Comparison of ENCODE assay signal across 23 cellular contexts in the genomic region with DNA sequence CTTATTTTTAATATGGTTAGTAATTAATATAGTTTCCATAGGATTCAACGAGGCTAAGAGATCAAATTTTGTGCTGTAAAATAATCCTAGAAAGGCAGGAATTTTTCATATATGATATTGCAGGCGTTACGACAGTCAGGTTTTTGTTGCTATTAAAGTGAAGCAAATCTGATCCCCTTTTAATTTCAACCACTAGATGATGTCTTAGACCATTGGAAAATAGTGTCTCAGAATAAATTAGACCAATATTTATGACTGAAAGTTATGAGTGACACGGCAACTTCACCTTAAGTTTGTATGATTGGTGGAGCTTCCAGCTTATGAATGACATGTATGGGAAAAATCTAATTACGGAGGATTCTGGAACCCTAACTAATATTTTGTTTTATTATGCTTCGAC. TPM values are rescaled to one million over a fixed set of nuclear protein-coding genes. Genes with fewer than 3 reads are reported as not detected.
A peak's percentile ranks its signal among the peaks of the same experiment; 100 is the strongest.
DNase-seq lines count a peak whose midpoint lies in the region; ATAC-seq, FAIRE-seq and TF ChIP-seq lines count a peak whose summit lies in the region.
"Had no signal": no experiment of that assay in that cellular context is flagged by ENCODE, and none has a peak within 500 bp of the region (broad histone marks: within the 10 kb centered on the region; RNA-seq: fewer than 3 reads in every experiment).

No MANE protein-coding gene starts in this region.

- H3K4me1 Mint-ChIP-seq in HFFc6 (ENCODE audit: low read depth): peaks cover 25% of the 10 kb centered on the region
- H3K4me1 Mint-ChIP-seq: CD4-positive, alpha-beta memory T cell had no signal

- no peak overlapping the region for H3K4me3 Mint-ChIP-seq in HFFc6
- H3K4me3 Mint-ChIP-seq: CD14-positive monocyte; CD4-positive, alpha-beta memory T cell; IgD-negative memory B cell had no signal

- no peaks in the 10 kb centered on the region for H3K9me3 Mint-ChIP-seq in HFFc6
- H3K9me3 Mint-ChIP-seq: CD14-positive monocyte, IgD-negative memory B cell had no signal

- H4K20me1 ChIP-seq in HepG2 (ENCODE audit: insufficient read depth, low read length): no peaks in the 10 kb centered on the region
- no peaks in the 10 kb centered on the region for H4K20me1 ChIP-seq in K562 (replicated peaks; ENCODE audit: control insufficient read depth, insufficient read depth, low read length)

- H3K4me3 ChIP-seq in liver (ENCODE audit: low read depth in 1 of 3, low read length in 3 of 3): no peak overlapping the region
- H3K4me3 ChIP-seq in HepG2 (replicated peaks in 1 of 3; ENCODE audit: insufficient read depth in 1 of 3, low read depth in 2 of 3, low read length in 3 of 3): no peak overlapping the region
- no peak overlapping the region for H3K4me3 ChIP-seq in K562
- H3K4me3 ChIP-seq in heart left ventricle: no peak overlapping the region
- H3K4me3 ChIP-seq: GM23248, HAP-1 had no signal

- FAIRE-seq in HepG2 (lab: Jason Lieb, UNC) (no peak), K562 (lab: Jason Lieb, UNC) (no peak)
- FAIRE-seq: GM19239, HTR-8/SVneo had no signal

- ATAC-seq in HepG2 (no peak), K562 (no peak), GM18861 (IDR thresholded peaks at IDR 0.05; ENCODE audit: unreplicated experiment) (no peak), heart left ventricle (no peak)

- intact Hi-C loops in HepG2 (cut with micrococcal nuclease; ENCODE audit: unreplicated experiment): no loop called here
- intact Hi-C loops in K562 (cut with micrococcal nuclease): loop anchor here (10.0 kb wide), 1 partner anchor 526 kb away; no protein-coding TSS in a partner anchor
- intact Hi-C loops in heart left ventricle (cut with DNase I): no loop called here

- no peaks in the 10 kb centered on the region; the same call in 1 of the 2 replicates for H3K36me3 Mint-ChIP-seq in HFFc6 (ENCODE audit: low read depth)
- H3K36me3 Mint-ChIP-seq: CD14-positive monocyte; CD4-positive, alpha-beta memory T cell; IgD-negative memory B cell had no signal

- TF ChIP-seq EP300 in HepG2 (IDR thresholded peaks at IDR 0.05; ENCODE audit: low read depth in 2 of 2, low read length in 2 of 2): no peak
- TF ChIP-seq EP300 in HepG2 (CRISPR knock-in tag; IDR thresholded peaks at IDR 0.05; ENCODE audit: borderline replicate concordance): no peak
- TF ChIP-seq EP300 in K562 (IDR thresholded peaks at IDR 0.05; ENCODE audit: low read length): no peak

- H3K36me3 ChIP-seq in liver (ENCODE audit: control insufficient read depth in 4 of 4, insufficient read depth in 3 of 4, low read depth in 1 of 4, low read length in 3 of 4) (no peaks in the 10 kb centered on the region), HepG2 (replicated peaks in 1 of 2; ENCODE audit: control insufficient read depth in 1 of 2, insufficient read depth in 2 of 2, low read length in 2 of 2) (no peaks in the 10 kb centered on the region), K562 (ENCODE audit: control insufficient read depth, insufficient read depth, low read length) (no peaks in the 10 kb centered on the region), heart left ventricle (no peaks in the 10 kb centered on the region)
- H3K36me3 ChIP-seq: HAP-1 had no signal

- 72% methylated on average over 6 of the region's 6 CpGs for WGBS in liver
- 10% methylated on average over 6 of the region's 6 CpGs for WGBS in HepG2 (ENCODE audit: low lambda C conversion rate)
- WGBS in K562 (ENCODE audit: insufficient coverage, low coverage, missing lambda C conversion rate): 38% methylated on average over 6 of the region's 6 CpGs
- 81 to 83% (median 81%) methylated on average over 6 of the region's 6 CpGs for WGBS in heart left ventricle, 4 donors

- H3K4me1 ChIP-seq in liver (ENCODE audit: control insufficient read depth in 4 of 4, insufficient read depth in 4 of 4, low read length in 3 of 4) (peaks cover 0 to 6% (median 3%) of the 10 kb centered on the region in 4 donors), HepG2 (ENCODE audit: insufficient read depth, low read length) (no peaks in the 10 kb centered on the region), K562 (replicated peaks in 1 of 2; ENCODE audit: control insufficient read depth in 2 of 2, insufficient read depth in 2 of 2, low read length in 2 of 2) (peaks cover 0 to 7% of the 10 kb centered on the region in 2 experiments; a peak in 2 of 5 replicates), heart left ventricle (no peaks in the 10 kb centered on the region)
- H3K4me1 ChIP-seq: HAP-1 had no signal

- no peak overlapping the region for H3K9ac ChIP-seq in liver (ENCODE audit: low read depth in 1 of 2, low read length in 2 of 2)
- H3K9ac ChIP-seq in HepG2 (ENCODE audit: insufficient read depth, low read depth, low read length): no peak overlapping the region
- no peak overlapping the region for H3K9ac ChIP-seq in K562 (ENCODE audit: insufficient read depth in 1 of 2, low read depth in 2 of 2, low read length in 2 of 2)
- H3K9ac ChIP-seq: GM23248, KMS-11 had no signal

- no peak for TF ChIP-seq POLR2A in HepG2 (IDR thresholded peaks at IDR 0.05; ENCODE audit: insufficient read depth in 1 of 2, low read depth in 2 of 2, low read length in 2 of 2)
- TF ChIP-seq POLR2A in K562 (conservative IDR thresholded peaks at IDR 0.05): no peak
- no peak for TF ChIP-seq POLR2A in heart left ventricle (IDR thresholded peaks at IDR 0.05)

- TF ChIP-seq CTCF in liver (IDR thresholded peaks at IDR 0.05; ENCODE audit: low read depth, low read length, missing input control) (peak; percentile 28), HepG2 (CRISPR knock-in tag; IDR thresholded peaks at IDR 0.05) (no peak), HFFc6 (IDR thresholded peaks at IDR 0.05) (peak; percentile 14; the same call in 1 of the 2 replicates), K562 (IDR thresholded peaks at IDR 0.05 in 2 of 3, conservative IDR thresholded peaks at IDR 0.05 in 1 of 3; ENCODE audit: insufficient read depth in 2 of 3, low read depth in 1 of 3, low read length in 3 of 3) (no peak), heart left ventricle (IDR thresholded peaks at IDR 0.05) (no peak)

- no peak overlapping the region for H2AFZ ChIP-seq in HepG2 (ENCODE audit: low read length)
- no peak overlapping the region for H2AFZ ChIP-seq in K562 (ENCODE audit: low read depth, low read length)
- H2AFZ ChIP-seq: GM23248 had no signal

- POLR2A ChIA-PET in HepG2 (lab: Yijun Ruan, JAX) (no interaction called here), K562 (lab: Yijun Ruan, JAX) (interaction anchor here (1.3 to 1.6 kb wide), 2 partner anchors 11 to 13 kb away, joined by 4 read pairs; no protein-coding TSS in a partner anchor)

- H3K4me2 ChIP-seq in HepG2 (ENCODE audit: low read depth, low read length): no peak overlapping the region
- no peak overlapping the region for H3K4me2 ChIP-seq in K562 (ENCODE audit: insufficient read depth, low read length)
- H3K4me2 ChIP-seq: KMS-11 had no signal

- peaks cover 5% of the 10 kb centered on the region for H3K27me3 Mint-ChIP-seq in HFFc6 (ENCODE audit: insufficient read depth)

- BruUV-seq in HepG2 (replicated peaks; lab: Mats Ljungman, UMichigan) (no TSS peak), K562 (replicated peaks; lab: Mats Ljungman, UMichigan) (no TSS peak)

- no peaks in the 10 kb centered on the region for H3K9me1 ChIP-seq in K562 (ENCODE audit: control insufficient read depth, insufficient read depth, low read length)

- H3K27me3 ChIP-seq in liver (ENCODE audit: control insufficient read depth in 4 of 4, insufficient read depth in 4 of 4, low read length in 3 of 4) (no peaks in the 10 kb centered on the region), HepG2 (ENCODE audit: control insufficient read depth in 1 of 2, insufficient read depth in 2 of 2, low read length in 2 of 2) (peaks cover 0 to 4% of the 10 kb centered on the region in 2 experiments; a peak in 2 of 5 replicates), K562 (ENCODE audit: control insufficient read depth in 2 of 2, insufficient read depth in 2 of 2, low read length in 2 of 2) (no peaks in the 10 kb centered on the region; a peak in 1 of 5 replicates), heart left ventricle (peaks cover 0 to 57% (median 7%) of the 10 kb centered on the region in 9 donors)

- H3K27ac Mint-ChIP-seq in HFFc6: no peak overlapping the region
- H3K27ac Mint-ChIP-seq: CD14-positive monocyte; CD4-positive, alpha-beta memory T cell; IgD-negative memory B cell had no signal

- CTCF ChIA-PET in HepG2 (lab: Yijun Ruan, JAX; ENCODE audit: low intra/inter-chr PET ratio, low total read pairs) (no interaction called here), K562 (lab: Yijun Ruan, JAX; ENCODE audit: low intra/inter-chr PET ratio) (no interaction called here)

- H3K9me3 ChIP-seq in liver (ENCODE audit: control insufficient read depth in 4 of 4, low read length in 3 of 4) (no peaks in the 10 kb centered on the region), HepG2 (ENCODE audit: low read length) (no peaks in the 10 kb centered on the region), K562 (replicated peaks; ENCODE audit: control insufficient read depth, insufficient read depth, low read depth, low read length) (no peaks in the 10 kb centered on the region), heart left ventricle (no peaks in the 10 kb centered on the region)
- H3K9me3 ChIP-seq: HAP-1 had no signal

- in situ Hi-C loops in HepG2 (cut with HindIII; ENCODE audit: extremely low pct_ligation_motif_present, low pct_unique_long_range_greater_than_20kb) (no loop called here), K562 (cut with MboI) (no loop called here)

- H3K79me2 ChIP-seq in HepG2 (ENCODE audit: insufficient read depth, low read length) (no peaks in the 10 kb centered on the region), K562 (ENCODE audit: control insufficient read depth, insufficient read depth, low read length) (no peaks in the 10 kb centered on the region)

- peak; percentile 12 to 66 for TF ChIP-seq RAD21 in liver (IDR thresholded peaks at IDR 0.05)
- no peak for TF ChIP-seq RAD21 in HepG2 (CRISPR knock-in tag; IDR thresholded peaks at IDR 0.05)
- TF ChIP-seq RAD21 in K562 (CRISPR knock-in tag; conservative IDR thresholded peaks at IDR 0.05 in 1 of 2, IDR thresholded peaks at IDR 0.05 in 1 of 2): no peak

- no peak for DNase-seq in HepG2 (ENCODE audit: low spot score)
- no peak for DNase-seq in HFFc6
- no peak for DNase-seq in K562 (ENCODE audit: extremely low read depth in 1 of 4, low spot score in 3 of 4)
- DNase-seq in heart left ventricle: no peak
- no peak for DNase-seq in NOMO-1 (lab: John Stamatoyannopoulos, UW; ENCODE audit: unreplicated experiment in 2 of 2)
- DNase-seq: ACHN; AML-193; Calu3; CD4-positive, alpha-beta memory T cell; DMS79 treated with DMSO at 0.1 percent for 48 hours; GF-D8; GM23248 had no signal

- H3K27ac ChIP-seq in liver (ENCODE audit: low read depth in 1 of 2, low read length in 2 of 2): no peak overlapping the region
- no peak overlapping the region for H3K27ac ChIP-seq in HepG2 (ENCODE audit: extremely low read length, insufficient read depth, low read length)
- no peak overlapping the region for H3K27ac ChIP-seq in K562 (ENCODE audit: extremely low read depth, low read depth, low read length)
- H3K27ac ChIP-seq in heart left ventricle: no peak overlapping the region
- H3K27ac ChIP-seq: GM23248, KMS-11 had no signal

RNA-seq across cellular contexts. Expression of gene TPH2, which starts 2.5 kb away (rescaled TPM):
- total RNA-seq in liver (not detected), HepG2 (2016; rRNA removed; fragmentation: Illumina TruSeq; extraction: Trizol) (not detected in 2 replicates), K562 (2014; rRNA removed) (0.78 TPM in 1 of 2 replicates, not detected in the other), K562 (2014; rRNA removed; fragmentation: Illumina TruSeq; extraction: Trizol) (0.16 and 0.22 TPM in 2 replicates), K562 (2015; rRNA removed; fragmentation: Illumina TruSeq; extraction: Trizol) (0.38 TPM in 1 of 2 replicates, not detected in the other), K562 (2021) (not detected in 2 replicates), heart left ventricle (under 1 TPM in 1 of 9 donors, not detected in 8; 0.17 TPM)
- polyA plus RNA-seq in liver (not detected), HepG2 (2011; rRNA removed) (not detected in 2 replicates), K562 (2011; rRNA removed) (0.14 TPM in 1 of 2 replicates, not detected in the other), K562 (2014; fragmentation: Illumina TruSeq; extraction: Trizol) (0.06 and 0.28 TPM in 2 replicates), K562 (2014; fragmentation: Nextera tagmentation; extraction: Ambion mirVana) (under 1 TPM; 0.06 to 0.13 TPM), K562 (2014; rRNA removed) (not detected in 2 replicates), heart left ventricle (not detected)
- total RNA-seq in HepG2 (2016; cell fraction: cytosol; rRNA removed; fragmentation: Illumina TruSeq; extraction: Trizol; ENCODE audit: low read depth): not detected in 2 replicates
- total RNA-seq in HepG2 (2016; cell fraction: insoluble cytoplasmic fraction; rRNA removed; fragmentation: Illumina TruSeq; extraction: Trizol): not detected in 2 replicates
- total RNA-seq in HepG2 (2016; cell fraction: membrane; rRNA removed; fragmentation: Illumina TruSeq; extraction: Trizol): not detected in 2 replicates
- total RNA-seq in HepG2 (2016; cell fraction: nucleus; rRNA removed; fragmentation: Illumina TruSeq; extraction: Trizol): not detected in 2 replicates
- not detected in 2 replicates for polyA plus RNA-seq in HepG2 (2011; cell fraction: cytosol; rRNA removed)
- polyA plus RNA-seq in HepG2 (2011; cell fraction: nucleus; rRNA removed): not detected in 2 replicates
- not detected in 2 replicates for polyA plus RNA-seq in HepG2 (2012)
- 0.14 TPM in 1 of 2 replicates, not detected in the other for polyA plus RNA-seq in HepG2 (2016; cell fraction: cytosol; fragmentation: Illumina TruSeq; extraction: Trizol; ENCODE audit: low read depth)
- not detected in 2 replicates for polyA plus RNA-seq in HepG2 (2016; cell fraction: insoluble cytoplasmic fraction; fragmentation: Illumina TruSeq; extraction: Trizol; ENCODE audit: low read depth)
- not detected in 2 replicates for polyA plus RNA-seq in HepG2 (2016; cell fraction: membrane; fragmentation: Illumina TruSeq; extraction: Trizol; ENCODE audit: low read depth)
- not detected in 2 replicates for polyA plus RNA-seq in HepG2 (2016; cell fraction: nucleus; fragmentation: Illumina TruSeq; extraction: Trizol; ENCODE audit: insufficient read depth, low read depth)
- not detected in 2 replicates for polyA minus RNA-seq in HepG2 (2011; rRNA and poly(A)+ RNA removed; ENCODE audit: low replicate concordance)
- not detected in 2 replicates for polyA minus RNA-seq in HepG2 (2011; cell fraction: cytosol; rRNA and poly(A)+ RNA removed)
- polyA minus RNA-seq in HepG2 (2011; cell fraction: nucleus; rRNA and poly(A)+ RNA removed): not detected in 2 replicates
- not detected for total RNA-seq in HFFc6 (2021; fragmentation: NEBNext Ultra II Directional; extraction: Animal tissue kit (Norgen Biotek cat#: 25700))
- total RNA-seq in K562 (2011; cell fraction: chromatin; rRNA removed; ENCODE audit: low replicate concordance): 1.3 and 2.0 TPM in 2 replicates
- 0.79 and 0.83 TPM in 2 replicates for total RNA-seq in K562 (2011; cell fraction: nucleolus; rRNA removed)
- total RNA-seq in K562 (2011; cell fraction: nucleoplasm; rRNA removed): 1.8 and 1.9 TPM in 2 replicates
- 0.07 TPM in 1 of 2 replicates, not detected in the other for polyA plus RNA-seq in K562 (2011; cell fraction: cytosol; rRNA removed)
- 0.80 TPM in 1 of 2 replicates, not detected in the other for polyA plus RNA-seq in K562 (2011; cell fraction: nucleus; rRNA removed)
- 0.20 and 0.47 TPM in 2 replicates for polyA plus RNA-seq in K562 (2012)
- 0.15 and 0.32 TPM in 2 replicates for polyA minus RNA-seq in K562 (2011; rRNA and poly(A)+ RNA removed)
- polyA minus RNA-seq in K562 (2011; cell fraction: cytosol; rRNA and poly(A)+ RNA removed): not detected in 2 replicates
- polyA minus RNA-seq in K562 (2011; cell fraction: nucleus; rRNA and poly(A)+ RNA removed): 0.33 and 0.81 TPM in 2 replicates
- total RNA-seq: A172, GM23248, H4 had no signal
- polyA plus RNA-seq: BJ; CD14-positive monocyte; CD4-positive, alpha-beta memory T cell; GM23248; IgD-negative memory B cell had no signal

Comparison
In these comparisons a context has a peak if more than half of its experiments do, and no peak if none do; other contexts are left out.
1. CTCF ChIP-seq: peak in liver (single experiment) and HFFc6 (single experiment); none in HepG2 (single experiment), K562 (0 of 3) and heart left ventricle (0 of 12).